In the genomic region with DNA sequence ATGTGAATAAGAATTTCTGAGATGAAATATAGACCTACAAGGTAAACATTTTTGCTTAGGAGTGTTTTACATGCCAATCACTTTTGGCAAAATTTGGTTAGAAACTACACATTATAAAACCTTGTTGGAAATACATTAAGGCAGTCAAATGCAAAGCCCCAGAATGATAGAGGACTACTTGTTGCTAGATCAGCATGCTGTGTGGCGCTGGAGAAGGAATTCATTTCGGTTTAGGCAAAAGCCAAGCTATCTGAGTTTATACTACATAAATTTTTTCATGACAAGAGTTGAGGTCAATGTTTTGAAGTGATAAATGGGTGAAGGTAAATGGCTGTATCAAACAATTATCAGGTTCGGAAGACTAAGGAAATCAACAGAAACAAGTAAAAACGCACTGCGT, we compare ENCODE assay signal across 18 cellular contexts. TPM values are rescaled to one million over a fixed set of nuclear protein-coding genes. Genes with fewer than 3 reads are reported as not detected.
"Had no signal": no experiment of that assay in that cellular context is flagged by ENCODE, and none has a peak within 500 bp of the region (broad histone marks: within the 10 kb centered on the region; RNA-seq: fewer than 3 reads in every experiment).

No MANE protein-coding gene starts in this region.

- H3K9me3 Mint-ChIP-seq: activated CD4-positive, alpha-beta T cell treated with anti-CD3 and anti-CD28 coated beads, Interleukin-2, amount 10 ng/mL, durations not matched to agents 24 days and 14 days; activated CD8-positive, alpha-beta T cell treated with anti-CD3 and anti-CD28 coated beads for 36 hours; activated naive CD8-positive, alpha-beta T cell treated with anti-CD3 and anti-CD28 coated beads, Interleukin-2, amount 10 ng/mL, durations not matched to agents 7 days and 5 days; activated T-helper 17 cell treated with anti-CD3 and anti-CD28 coated beads, Interleukin-2, amount 50 U/mL, for 72 hours; T-cell had no signal

- H3K4me3 ChIP-seq: body of pancreas, spleen had no signal

- H3K4me3 Mint-ChIP-seq: activated CD4-positive, alpha-beta T cell treated with anti-CD3 and anti-CD28 coated beads, Interleukin-2, amount 10 ng/mL, durations not matched to agents 24 days and 14 days; activated CD8-positive, alpha-beta T cell treated with anti-CD3 and anti-CD28 coated beads for 36 hours; activated naive CD8-positive, alpha-beta T cell treated with anti-CD3 and anti-CD28 coated beads, Interleukin-2, amount 10 ng/mL, durations not matched to agents 7 days and 5 days; activated T-helper 17 cell treated with anti-CD3 and anti-CD28 coated beads, Interleukin-2, amount 50 U/mL, for 72 hours; immature natural killer cell; T-cell had no signal

- H3K36me3 ChIP-seq: spleen had no signal

- FAIRE-seq: colon, endometrium had no signal

- H3K9me3 ChIP-seq: body of pancreas, spleen had no signal

- ATAC-seq: activated CD8-positive, alpha-beta T cell treated with anti-CD3 and anti-CD28 coated beads for 36 hours; activated T-helper 17 cell treated with anti-CD3 and anti-CD28 coated beads, Interleukin-2, amount 50 U/mL, for 72 hours; body of pancreas; T-cell had no signal

- H3K27ac Mint-ChIP-seq: activated CD4-positive, alpha-beta T cell treated with anti-CD3 and anti-CD28 coated beads, Interleukin-2, amount 10 ng/mL, durations not matched to agents 24 days and 14 days; activated CD8-positive, alpha-beta T cell treated with anti-CD3 and anti-CD28 coated beads for 36 hours; activated naive CD8-positive, alpha-beta T cell treated with anti-CD3 and anti-CD28 coated beads, Interleukin-2, amount 10 ng/mL, durations not matched to agents 7 days and 5 days; activated T-helper 17 cell treated with anti-CD3 and anti-CD28 coated beads, Interleukin-2, amount 50 U/mL, for 72 hours; immature natural killer cell; T-cell had no signal

- H3K27ac ChIP-seq: body of pancreas, spleen had no signal

- H3K36me3 Mint-ChIP-seq: activated naive CD8-positive, alpha-beta T cell treated with anti-CD3 and anti-CD28 coated beads, Interleukin-2, amount 10 ng/mL, durations not matched to agents 7 days and 5 days; immature natural killer cell; T-cell had no signal

- DNase-seq: activated CD4-positive, alpha-beta T cell treated with anti-CD3 and anti-CD28 coated beads, Interleukin-2, amount 10 ng/mL, durations not matched to agents 24 days and 14 days; activated CD4-positive, CD25-positive, alpha-beta regulatory T cell; activated CD8-positive, alpha-beta T cell treated with anti-CD3 and anti-CD28 coated beads for 36 hours; activated naive CD4-positive, alpha-beta T cell; activated naive CD8-positive, alpha-beta T cell treated with anti-CD3 and anti-CD28 coated beads, Interleukin-2, amount 10 ng/mL, durations not matched to agents 7 days and 5 days; activated T-cell treated with anti-CD3 and anti-CD28 coated beads, Interleukin-2, amount 50 U/mL, for 1 hour; body of pancreas; caudate nucleus; erythroblast; immature natural killer cell; occipital lobe; retina; spleen; stimulated activated naive CD4-positive, alpha-beta T cell; T-cell had no signal

RNA-seq across cellular contexts. Expression of gene BMPER, which starts 2.3 kb away (rescaled TPM):
- total RNA-seq: activated CD4-positive, alpha-beta T cell treated with anti-CD3 and anti-CD28 coated beads, Interleukin-2, amount 10 ng/mL, durations not matched to agents 24 days and 14 days; activated CD8-positive, alpha-beta T cell treated with anti-CD3 and anti-CD28 coated beads for 36 hours; activated naive CD8-positive, alpha-beta T cell treated with anti-CD3 and anti-CD28 coated beads, Interleukin-2, amount 10 ng/mL, durations not matched to agents 7 days and 5 days had no signal
- polyA plus RNA-seq: immature natural killer cell had no signal
